1 cellular context compared by ENCODE assay signal in genomic region chr3:45832691-45833090, GRCh38.
TF ChIP-seq lines count a peak whose summit lies in the region.

No MANE protein-coding gene starts in this region.

TF ChIP-seq in H1, 55 proteins besides CTCF, POLR2A, EP300 and RAD21:
- TF ChIP-seq KDM4A (IDR thresholded peaks at IDR 0.05; ENCODE audit: low read depth, low read length, severe bottlenecking) (no peak), RNF2 (IDR thresholded peaks at IDR 0.05; ENCODE audit: borderline replicate concordance, low read depth, low read length, missing control alignments, poor library complexity, severe bottlenecking) (no peak), BCL11A (IDR thresholded peaks at IDR 0.05; ENCODE audit: low read depth in 2 of 2, low read length in 2 of 2) (no peak), GABPA (IDR thresholded peaks at IDR 0.05; ENCODE audit: borderline replicate concordance, insufficient read depth, low read length) (no peak), PHF8 (conservative IDR thresholded peaks at IDR 0.05; ENCODE audit: low read depth, low read length) (no peak), POLR2AphosphoS5 (IDR thresholded peaks at IDR 0.05; ENCODE audit: low read depth, low read length) (no peak)
